8 cellular contexts compared by ENCODE assay signal in the genomic region with DNA sequence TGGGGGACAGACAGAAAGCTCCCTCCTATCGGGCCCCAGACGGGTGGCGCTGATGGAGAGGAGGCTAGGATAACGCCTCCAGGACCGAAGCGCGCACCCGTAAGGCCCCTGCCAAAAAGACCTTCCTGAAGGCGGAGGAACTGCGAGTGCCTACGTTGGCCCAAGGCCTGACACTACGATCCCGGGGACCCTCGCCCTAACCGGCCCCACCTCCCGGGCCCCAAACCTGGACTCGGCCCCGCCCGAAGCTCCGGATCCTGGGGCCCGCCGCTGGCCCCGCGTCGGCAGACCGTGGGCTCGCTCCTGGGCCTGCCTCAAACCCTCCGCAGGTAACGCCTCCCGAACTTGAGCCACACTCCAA. TPM values are rescaled to one million over a fixed set of nuclear protein-coding genes. Genes with fewer than 3 reads are reported as not detected.
DNase-seq lines count a peak whose midpoint lies in the region; ATAC-seq and TF ChIP-seq lines count a peak whose summit lies in the region.
"Not testable (repeated sequence)": the region's sequence is repeated elsewhere in the genome, so short reads cannot be mapped to it uniquely, and the experiment has no call there.

No MANE protein-coding gene starts in this region.

- not testable (repeated sequence) for H3K36me3 Mint-ChIP-seq in activated naive CD4-positive, alpha-beta T cell treated with anti-CD3 and anti-CD28 coated beads for 36 hours (ENCODE audit: low read depth)

- not testable (repeated sequence) for BruUV-seq in Panc1 (replicated peaks; lab: Mats Ljungman, UMichigan)

- in situ Hi-C loops in HAP-1 (cut with MboI; ENCODE audit: low sequenced_read_pairs); Panc1 (cut with HindIII; ENCODE audit: low pct_unique_long_range_greater_than_20kb, low sequenced_read_pairs): not testable (repeated sequence)

- H3K27ac ChIP-seq in Panc1 (ENCODE audit: low read length) = peak overlapping the region; percentile 66; the same call in 1 of the 2 replicates
- H3K27ac ChIP-seq in right cardiac atrium (ENCODE audit: low read length) = peak overlapping the region; percentile 36
- peak overlapping the region; percentile 76 for H3K27ac ChIP-seq in skeletal muscle tissue (ENCODE audit: low read depth, low read length)

- POLR2A ChIA-PET in Panc1 (lab: Charles Lee) = interaction anchor here (0.6 kb wide), 1 partner anchor 264 kb away, joined by 3 read pairs; no protein-coding TSS in a partner anchor

- not testable (repeated sequence) for H3K36me3 ChIP-seq in HAP-1 (replicated peaks); Panc1 (ENCODE audit: control insufficient read depth, insufficient read depth, low read length); mucosa of stomach (ENCODE audit: control insufficient read depth, insufficient read depth, low read length); skeletal muscle tissue (ENCODE audit: control insufficient read depth in 3 of 3, insufficient read depth in 3 of 3, low read length in 3 of 3)

- not testable (repeated sequence) for TF ChIP-seq CTCF in AG09309 (IDR thresholded peaks at IDR 0.05; ENCODE audit: control insufficient read depth, insufficient read depth, low read depth, low read length, missing control alignments); Panc1 (IDR thresholded peaks at IDR 0.05)

- not testable (repeated sequence) for ATAC-seq in Panc1, right cardiac atrium

- H3K27me3 ChIP-seq in HAP-1 (ENCODE audit: low read depth); Panc1 (ENCODE audit: control insufficient read depth, insufficient read depth, low read length); right cardiac atrium (ENCODE audit: control insufficient read depth, insufficient read depth); mucosa of stomach (ENCODE audit: control insufficient read depth, insufficient read depth, low read length); skeletal muscle tissue (ENCODE audit: control insufficient read depth in 3 of 3, insufficient read depth in 3 of 3, low read length in 3 of 3): not testable (repeated sequence)

- not testable (repeated sequence) for H3K27ac Mint-ChIP-seq in activated naive CD4-positive, alpha-beta T cell treated with anti-CD3 and anti-CD28 coated beads for 36 hours

- peak overlapping the region; percentile 59 for H3K9ac ChIP-seq in mucosa of stomach (ENCODE audit: low read length)
- H3K9ac ChIP-seq in skeletal muscle tissue (ENCODE audit: low read depth in 1 of 3, low read length in 3 of 3) = peak overlapping the region; percentile 61 to 76 (median 69)

- not testable (repeated sequence) for H3K9me3 Mint-ChIP-seq in activated naive CD4-positive, alpha-beta T cell treated with anti-CD3 and anti-CD28 coated beads for 36 hours

- H3K27me3 Mint-ChIP-seq in activated naive CD4-positive, alpha-beta T cell treated with anti-CD3 and anti-CD28 coated beads for 36 hours (ENCODE audit: low read depth) = not testable (repeated sequence)

- peaks cover 31% of the 10 kb centered on the region for H3K4me1 Mint-ChIP-seq in activated naive CD4-positive, alpha-beta T cell treated with anti-CD3 and anti-CD28 coated beads for 36 hours (ENCODE audit: low read depth)

- intact Hi-C loops in Panc1 (cut with micrococcal nuclease; ENCODE audit: unreplicated experiment); right cardiac atrium (cut with DNase I): not testable (repeated sequence)
- intact Hi-C loops in activated naive CD4-positive, alpha-beta T cell treated with anti-CD3 and anti-CD28 coated beads for 36 hours (cut with micrococcal nuclease) = loop anchor here (5.0 to 10.0 kb wide), 3 partner anchors 218 to 1679 kb away; a partner anchor contains a TSS

- not testable (repeated sequence) for H3K9me3 ChIP-seq in HAP-1; Panc1 (ENCODE audit: control insufficient read depth, insufficient read depth, low read depth, low read length); right cardiac atrium (ENCODE audit: control insufficient read depth, low read length); mucosa of stomach (ENCODE audit: control insufficient read depth, low read length); skeletal muscle tissue (ENCODE audit: control insufficient read depth in 3 of 3, low read length in 3 of 3)

- CTCF ChIA-PET in Panc1 (lab: Charles Lee) = interaction anchor here (0.6 kb wide), 1 partner anchor 461 kb away, joined by 3 read pairs; no protein-coding TSS in a partner anchor
- CTCF ChIA-PET in activated naive CD4-positive, alpha-beta T cell treated with anti-CD3 and anti-CD28 coated beads for 36 hours (lab: Charles Lee) = interaction anchor here (0.7 kb wide), 1 partner anchor 14 kb away, joined by 3 read pairs; no protein-coding TSS in a partner anchor

- H3K4me3 Mint-ChIP-seq in activated naive CD4-positive, alpha-beta T cell treated with anti-CD3 and anti-CD28 coated beads for 36 hours = peak overlapping the region; percentile 84

- WGBS in right cardiac atrium = under 1% methylated on average over 30 of the region's 30 CpGs

- H3K4me3 ChIP-seq in AG09309 (ENCODE audit: control insufficient read depth, low read depth, low read length) (peak overlapping the region; percentile 53), HAP-1 (peak overlapping the region; percentile 57), Panc1 (ENCODE audit: low read depth in 2 of 2, low read length in 2 of 2) (peak overlapping the region; percentile 56 to 71), right cardiac atrium (ENCODE audit: low read length) (peak overlapping the region; percentile 53), mucosa of stomach (ENCODE audit: low read length) (peak overlapping the region; percentile 25), skeletal muscle tissue (ENCODE audit: low read length in 3 of 3) (peak overlapping the region; percentile 67 to 71 (median 69))

- DNase-seq in AG09309 (ENCODE audit: low read depth); HAP-1 (ENCODE audit: low spot score in 2 of 2); Panc1 (ENCODE audit: low read depth, low spot score); right cardiac atrium: not testable (repeated sequence)
- DNase-seq in activated naive CD4-positive, alpha-beta T cell treated with anti-CD3 and anti-CD28 coated beads for 36 hours = peak; percentile 20
- peak; percentile 21 for DNase-seq in dermis blood vessel endothelial cell

- H3K4me1 ChIP-seq in HAP-1; Panc1 (ENCODE audit: control insufficient read depth, insufficient read depth, low read length); right cardiac atrium (ENCODE audit: control insufficient read depth, insufficient read depth, low read length); mucosa of stomach (ENCODE audit: control insufficient read depth, insufficient read depth, low read length): not testable (repeated sequence)
- peaks cover 2 to 11% (median 5%) of the 10 kb centered on the region in 3 donors for H3K4me1 ChIP-seq in skeletal muscle tissue (ENCODE audit: control insufficient read depth in 3 of 3, insufficient read depth in 3 of 3, low read length in 3 of 3)

RNA-seq across cellular contexts. Expression of a gene that starts 53.6 kb away (rescaled TPM):
- total RNA-seq in Panc1 (2021; ENCODE audit: unreplicated experiment) (0.26 TPM), dermis blood vessel endothelial cell (0.05 TPM in 1 of 2 replicates, not detected in the other), right cardiac atrium (1 to 10 TPM; 2.0 to 4.8 (median 3.6) TPM), skeletal muscle tissue (not detected)
- polyA plus RNA-seq in Panc1 (2012; ENCODE audit: insufficient read length) = not detected
- total RNA-seq in activated naive CD4-positive, alpha-beta T cell treated with anti-CD3 and anti-CD28 coated beads for 36 hours = not detected
- polyA plus RNA-seq in right cardiac atrium = 4.5 TPM
